In the genomic region with DNA sequence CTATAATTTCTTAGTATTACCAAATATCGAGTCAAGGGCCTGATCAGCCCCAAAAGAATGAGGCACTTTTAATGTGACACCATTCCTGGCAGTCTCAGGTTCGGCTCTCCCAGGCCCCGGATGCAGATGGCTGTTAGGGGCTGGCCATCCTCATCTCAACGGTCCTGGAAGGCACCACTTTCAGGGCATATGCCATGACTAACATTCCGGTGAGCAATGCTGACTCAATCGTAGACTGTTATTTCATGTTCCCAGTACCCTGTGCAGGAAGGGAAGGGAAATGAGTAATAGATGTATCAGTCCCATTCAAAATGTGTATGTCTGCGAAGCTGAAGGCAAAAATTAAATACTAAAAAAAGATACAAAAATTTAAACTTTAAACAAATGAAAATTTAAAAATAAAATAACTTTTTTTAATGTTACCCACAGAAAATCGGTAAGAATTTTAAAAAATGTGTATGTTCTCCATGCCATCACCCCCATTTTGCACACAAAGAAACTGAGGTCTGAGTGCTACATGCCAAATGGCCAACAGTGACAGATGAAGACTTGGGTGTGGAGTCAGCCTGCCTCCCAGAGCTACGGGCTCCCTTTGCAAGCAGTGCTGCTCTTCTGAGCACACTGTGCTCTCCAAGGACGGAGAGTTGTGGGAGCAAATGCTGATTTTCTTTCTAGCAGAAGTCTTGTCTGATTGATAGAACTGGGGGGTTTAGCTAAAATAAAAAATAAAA, we compare ENCODE assay signal across 1 cellular context.
TF ChIP-seq lines count a peak whose summit lies in the region.

No MANE protein-coding gene starts in this region.

TF ChIP-seq in A549, 52 proteins besides CTCF, POLR2A, EP300 and RAD21 (continued from another document):
- TF ChIP-seq, protein P1, sequence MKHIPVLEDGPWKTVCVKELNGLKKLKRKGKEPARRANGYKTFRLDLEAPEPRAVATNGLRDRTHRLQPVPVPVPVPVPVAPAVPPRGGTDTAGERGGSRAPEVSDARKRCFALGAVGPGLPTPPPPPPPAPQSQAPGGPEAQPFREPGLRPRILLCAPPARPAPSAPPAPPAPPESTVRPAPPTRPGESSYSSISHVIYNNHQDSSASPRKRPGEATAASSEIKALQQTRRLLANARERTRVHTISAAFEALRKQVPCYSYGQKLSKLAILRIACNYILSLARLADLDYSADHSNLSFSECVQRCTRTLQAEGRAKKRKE (CRISPR knock-in tag; IDR thresholded peaks at IDR 0.05; ENCODE audit: low read depth), result no peak
- TF ChIP-seq CEBPB (IDR thresholded peaks at IDR 0.05), result peak; percentile 44 to 78; a peak in 3 of 4 replicates
- no peak for TF ChIP-seq HOXB5 (CRISPR knock-in tag; IDR thresholded peaks at IDR 0.05)
- no peak for TF ChIP-seq HEYL (CRISPR knock-in tag; IDR thresholded peaks at IDR 0.05)
- no peak for TF ChIP-seq SREBF2 (IDR thresholded peaks at IDR 0.05)
- no peak for TF ChIP-seq KDM1A (IDR thresholded peaks at IDR 0.05; ENCODE audit: low read depth)
